ENCODE assay signal across 12 cellular contexts in the genomic region with DNA sequence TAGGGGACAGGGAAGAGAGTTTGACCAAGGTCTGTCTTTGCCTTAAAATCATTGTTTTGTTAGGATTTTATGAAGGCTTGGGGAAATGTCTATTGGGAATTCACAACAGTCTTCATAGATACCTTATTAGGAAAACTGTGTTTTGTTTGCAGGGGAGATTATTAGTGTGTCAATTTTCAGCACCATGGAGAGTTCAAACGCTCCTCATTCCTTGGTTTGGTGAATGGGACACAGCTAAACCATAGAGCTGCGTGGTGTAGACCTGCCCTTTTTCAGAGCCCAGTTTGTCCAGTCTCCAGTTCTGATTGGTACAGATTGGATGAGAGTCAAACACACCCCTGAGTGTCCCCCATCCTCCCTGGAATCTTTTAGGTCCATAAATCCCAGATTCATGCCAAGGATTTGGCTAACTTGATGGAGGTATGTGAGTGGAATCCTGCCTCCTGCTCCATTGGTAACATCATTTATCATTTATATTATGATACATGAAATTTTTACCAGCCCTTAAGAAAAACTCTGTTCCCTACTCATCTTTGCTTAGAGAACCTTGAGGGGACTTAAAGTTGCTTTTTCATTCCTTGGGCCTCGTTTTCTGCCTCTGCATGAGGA. TPM values are rescaled to one million over a fixed set of nuclear protein-coding genes. Genes with fewer than 3 reads are reported as not detected.
A peak's percentile ranks its signal among the peaks of the same experiment; 100 is the strongest.
DNase-seq lines count a peak whose midpoint lies in the region; ATAC-seq and TF ChIP-seq lines count a peak whose summit lies in the region.
"Had no signal": no experiment of that assay in that cellular context is flagged by ENCODE, and none has a peak within 500 bp of the region (broad histone marks: within the 10 kb centered on the region; RNA-seq: fewer than 3 reads in every experiment).

No MANE protein-coding gene starts in this region.

- no peaks in the 10 kb centered on the region for H3K4me1 ChIP-seq in SJCRH30

- H3K4me3 ChIP-seq in SJCRH30 (no peak overlapping the region), fibroblast of mammary gland (ENCODE audit: control insufficient read depth, low read depth, low read length) (no peak overlapping the region)

- no peaks in the 10 kb centered on the region for H3K9me3 Mint-ChIP-seq in activated naive CD4-positive, alpha-beta T cell treated with anti-CD3 and anti-CD28 coated beads, Interleukin-2, amount 50 U/mL, for 24 hours
- H3K9me3 Mint-ChIP-seq in stimulated activated memory B cell treated with anti-CD40 and anti-IgM and Interleukin-4, amounts not matched to agents 10 μg/mL and 1 μg/mL and 100 μg/mL, for 72 hours = no peaks in the 10 kb centered on the region
- H3K9me3 Mint-ChIP-seq: activated T-cell treated with anti-CD3 and anti-CD28 coated beads, Interleukin-2, amount 50 U/mL, for 24 hours had no signal

- no peaks in the 10 kb centered on the region for H3K9me3 ChIP-seq in SJCRH30 (replicated peaks)

- no peak overlapping the region for H3K27ac ChIP-seq in SJCRH30

- no peak for DNase-seq in activated naive CD4-positive, alpha-beta T cell (lab: John Stamatoyannopoulos, UW)
- DNase-seq in SJCRH30 = peak; percentile 40 to 69
- DNase-seq in fibroblast of mammary gland (ENCODE audit: low read depth) = peak; percentile 27
- peak; percentile 15 for DNase-seq in renal cortical epithelial cell (ENCODE audit: low read depth)
- DNase-seq in activated CD4-positive, alpha-beta T cell treated with anti-CD3 and anti-CD28 coated beads for 48 hours = no peak
- DNase-seq: activated CD4-positive, CD25-positive, alpha-beta regulatory T cell treated with anti-CD3 and anti-CD28 coated beads, Interleukin-2, amount 50 U/mL, for 72 hours; activated T-cell treated with anti-CD3 and anti-CD28 coated beads, Interleukin-2, amount 50 U/mL, for 24 hours; NCI-H187 treated with DMSO at 0.1 percent for 48 hours; posterior cingulate gyrus had no signal

- no peak for ATAC-seq in GM19455 (IDR thresholded peaks at IDR 0.05; ENCODE audit: unreplicated experiment)
- no peak for ATAC-seq in stimulated activated memory B cell treated with anti-CD40 and anti-IgM and Interleukin-4, amounts not matched to agents 10 μg/mL and 1 μg/mL and 100 μg/mL, for 72 hours

- peaks cover 17% of the 10 kb centered on the region for H3K36me3 Mint-ChIP-seq in activated naive CD4-positive, alpha-beta T cell treated with anti-CD3 and anti-CD28 coated beads, Interleukin-2, amount 50 U/mL, for 24 hours
- H3K36me3 Mint-ChIP-seq in stimulated activated memory B cell treated with anti-CD40 and anti-IgM and Interleukin-4, amounts not matched to agents 10 μg/mL and 1 μg/mL and 100 μg/mL, for 72 hours = peaks cover 58% of the 10 kb centered on the region

- no peaks in the 10 kb centered on the region for H3K27me3 ChIP-seq in SJCRH30

- H3K27me3 Mint-ChIP-seq in activated naive CD4-positive, alpha-beta T cell treated with anti-CD3 and anti-CD28 coated beads, Interleukin-2, amount 50 U/mL, for 24 hours = no peaks in the 10 kb centered on the region
- H3K27me3 Mint-ChIP-seq in stimulated activated memory B cell treated with anti-CD40 and anti-IgM and Interleukin-4, amounts not matched to agents 10 μg/mL and 1 μg/mL and 100 μg/mL, for 72 hours = no peaks in the 10 kb centered on the region
- H3K27me3 Mint-ChIP-seq: activated T-cell treated with anti-CD3 and anti-CD28 coated beads, Interleukin-2, amount 50 U/mL, for 24 hours had no signal

- H3K4me3 Mint-ChIP-seq in activated naive CD4-positive, alpha-beta T cell treated with anti-CD3 and anti-CD28 coated beads, Interleukin-2, amount 50 U/mL, for 24 hours = no peak overlapping the region
- H3K4me3 Mint-ChIP-seq in stimulated activated memory B cell treated with anti-CD40 and anti-IgM and Interleukin-4, amounts not matched to agents 10 μg/mL and 1 μg/mL and 100 μg/mL, for 72 hours = no peak overlapping the region
- H3K4me3 Mint-ChIP-seq: activated T-cell treated with anti-CD3 and anti-CD28 coated beads, Interleukin-2, amount 50 U/mL, for 24 hours had no signal

- H3K27ac Mint-ChIP-seq in activated naive CD4-positive, alpha-beta T cell treated with anti-CD3 and anti-CD28 coated beads, Interleukin-2, amount 50 U/mL, for 24 hours = peak overlapping the region; percentile 57
- H3K27ac Mint-ChIP-seq in stimulated activated memory B cell treated with anti-CD40 and anti-IgM and Interleukin-4, amounts not matched to agents 10 μg/mL and 1 μg/mL and 100 μg/mL, for 72 hours = no peak overlapping the region
- H3K27ac Mint-ChIP-seq: activated T-cell treated with anti-CD3 and anti-CD28 coated beads, Interleukin-2, amount 50 U/mL, for 24 hours had no signal

- no peak for TF ChIP-seq CTCF in fibroblast of mammary gland (conservative IDR thresholded peaks at IDR 0.05; ENCODE audit: control insufficient read depth, insufficient read depth, low read depth, low read length)

- peaks cover 15% of the 10 kb centered on the region for H3K4me1 Mint-ChIP-seq in activated naive CD4-positive, alpha-beta T cell treated with anti-CD3 and anti-CD28 coated beads, Interleukin-2, amount 50 U/mL, for 24 hours
- H3K4me1 Mint-ChIP-seq in stimulated activated memory B cell treated with anti-CD40 and anti-IgM and Interleukin-4, amounts not matched to agents 10 μg/mL and 1 μg/mL and 100 μg/mL, for 72 hours = peaks cover 19% of the 10 kb centered on the region

- H3K36me3 ChIP-seq in SJCRH30 = peaks cover 22% of the 10 kb centered on the region

RNA-seq across cellular contexts. Expression of gene NGDN, which starts 12.0 kb away (rescaled TPM):
- total RNA-seq in SJCRH30 (2014; rRNA removed; shearing (Covaris generic)) = 76.5 and 85.2 TPM in 2 replicates
- 41.5 and 53.0 TPM in 2 replicates for total RNA-seq in renal cortical epithelial cell

RNA-seq across cellular contexts. Expression of gene MYH7, which starts 46.0 kb away (rescaled TPM):
- total RNA-seq in SJCRH30 (2014; rRNA removed; shearing (Covaris generic)) = 0.20 and 0.23 TPM in 2 replicates
- total RNA-seq in renal cortical epithelial cell = under 0.01 TPM in 1 of 2 replicates, not detected in the other

Comparison
In these comparisons a context has a peak if more than half of its experiments do, and no peak if none do; other contexts are left out.
1. DNase-seq: peak in SJCRH30 (2 of 2), fibroblast of mammary gland (single experiment) and renal cortical epithelial cell (single experiment); none in activated naive CD4-positive, alpha-beta T cell (0 of 4) and activated CD4-positive, alpha-beta T cell treated with anti-CD3 and anti-CD28 coated beads for 48 hours (single experiment).